In the genomic region with DNA sequence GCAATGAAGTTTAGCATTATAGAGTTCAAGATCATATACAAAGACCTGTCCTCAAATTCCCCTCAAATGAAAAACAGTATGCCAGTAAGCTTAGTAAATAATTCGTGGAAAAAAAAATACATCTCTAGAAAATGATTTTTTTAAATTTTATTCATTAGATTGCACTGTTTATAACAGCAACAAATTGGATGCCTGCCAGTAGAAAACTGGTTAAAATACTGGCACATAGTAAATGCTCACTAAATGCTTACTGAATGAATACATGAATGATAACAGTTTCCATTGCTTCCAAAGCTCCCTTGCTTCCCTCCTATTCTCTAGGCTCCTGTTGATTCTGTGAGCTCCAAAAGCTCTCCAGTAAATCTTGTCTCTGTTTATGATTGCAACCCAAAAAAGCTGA, we compare ENCODE assay signal across 11 cellular contexts.
"Had no signal": no experiment of that assay in that cellular context is flagged by ENCODE, and none has a peak within 500 bp of the region (broad histone marks: within the 10 kb centered on the region; RNA-seq: fewer than 3 reads in every experiment).

No MANE protein-coding gene starts in this region.

- H3K27ac Mint-ChIP-seq: GM23338, H9, HFFc6 had no signal

- FAIRE-seq: H1, H54 had no signal

- H3K4me1 ChIP-seq: HAP-1 had no signal

- H3K4me2 ChIP-seq: GM23338 had no signal

- H3K27ac ChIP-seq: GM23248 had no signal

- H3K4me3 ChIP-seq: GM23248, GM23338, HAP-1 had no signal

- DNase-seq: GM23248, GOT3, H7, H9, HCEC 1CT, HFFc6 had no signal

- H3K36me3 ChIP-seq: HAP-1 had no signal

- H3K9me3 ChIP-seq: HAP-1 had no signal

- H3K9ac ChIP-seq: GM23248 had no signal

- ATAC-seq: GM23338, HCT116 had no signal

- H3K9me3 Mint-ChIP-seq: GM23338, H9, HFFc6 had no signal

- H2AFZ ChIP-seq: GM23248, GM23338 had no signal

- H3K4me1 Mint-ChIP-seq: GM23338, H9 had no signal

- H3K4me3 Mint-ChIP-seq: GM23338, H9, HFFc6 had no signal
